ENCODE assay signal across 8 cellular contexts in the genomic region with DNA sequence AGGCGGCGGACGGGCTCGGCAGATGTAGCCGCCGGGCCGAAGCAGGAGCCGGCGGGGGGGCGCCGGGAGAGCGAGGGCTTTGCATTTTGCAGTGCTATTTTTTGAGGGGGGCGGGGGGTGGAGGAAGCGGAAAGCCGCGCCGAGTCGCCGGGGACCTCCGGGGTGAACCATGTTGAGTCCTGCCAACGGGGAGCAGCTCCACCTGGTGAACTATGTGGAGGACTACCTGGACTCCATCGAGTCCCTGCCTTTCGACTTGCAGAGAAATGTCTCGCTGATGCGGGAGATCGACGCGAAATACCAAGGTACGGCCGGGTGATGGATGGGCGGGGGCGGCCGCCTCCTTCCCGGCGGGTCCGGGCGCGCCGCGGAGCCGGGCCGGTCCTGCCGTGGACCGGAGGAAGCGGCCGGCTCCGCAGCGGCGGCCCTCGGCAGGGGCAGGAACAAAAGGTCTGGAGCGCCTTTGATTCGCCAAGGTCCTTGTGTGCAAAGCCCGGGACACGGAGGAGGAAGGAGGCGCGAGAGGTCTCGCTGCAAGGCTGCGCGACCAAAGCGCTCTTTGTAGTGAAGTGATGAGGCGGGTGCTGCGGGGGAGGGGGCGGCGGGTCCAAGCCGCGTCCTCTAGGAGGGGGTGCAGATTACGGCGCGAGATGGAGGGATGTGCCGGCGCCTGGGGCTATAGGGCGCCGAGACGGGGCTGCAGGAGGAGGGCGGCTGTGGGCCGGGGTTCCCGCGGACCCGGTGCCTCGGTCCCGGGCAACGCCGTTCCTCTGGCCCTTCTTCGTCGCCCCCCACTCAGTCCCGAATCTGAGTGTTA. TPM values are rescaled to one million over a fixed set of nuclear protein-coding genes. Genes with fewer than 3 reads are reported as not detected.
DNase-seq lines count a peak whose midpoint lies in the region; ATAC-seq and TF ChIP-seq lines count a peak whose summit lies in the region.

No MANE protein-coding gene starts in this region.

- DNase-seq in NK-92 treated with Interleukin-12 subunit alpha and Interleukin-12 subunit beta, amount 100 ng/mL, for 24 hours (lab: John Stamatoyannopoulos, UW): peak; percentile 65
- DNase-seq in NK-92 (lab: John Stamatoyannopoulos, UW; ENCODE audit: unreplicated experiment) (no peak), SK-MEL-5 (ENCODE audit: low read depth, low spot score) (peak; percentile 35), heart left ventricle (peak; percentile 58 to 80 (median 65)), prostate gland (ENCODE audit: low spot score) (peak; percentile 36), upper lobe of right lung (peak; percentile 81)
- DNase-seq in activated naive CD8-positive, alpha-beta T cell treated with anti-CD3 and anti-CD28 coated beads for 36 hours: peak; percentile 65

- H3K27ac ChIP-seq in heart left ventricle (peak overlapping the region; percentile 98 to 100 (median 100)), prostate gland (peak overlapping the region; percentile 100), upper lobe of right lung (peak overlapping the region; percentile 100)

- WGBS in heart left ventricle, 4 donors: 0 to 1% (median 1%) methylated on average over 44 to 86 of the region's 86 CpGs
- WGBS in prostate gland: under 1% methylated on average over 77 of the region's 86 CpGs

- ATAC-seq in heart left ventricle (no peak), upper lobe of right lung (no peak), GM19463 (IDR thresholded peaks at IDR 0.05; ENCODE audit: unreplicated experiment) (no peak)

- peak overlapping the region; percentile 96 for H3K4me3 Mint-ChIP-seq in activated naive CD8-positive, alpha-beta T cell treated with anti-CD3 and anti-CD28 coated beads for 36 hours

- peak overlapping the region; percentile 55 to 98 (median 95) for H3K4me3 ChIP-seq in heart left ventricle
- H3K4me3 ChIP-seq in prostate gland: peak overlapping the region; percentile 87 to 88
- H3K4me3 ChIP-seq in upper lobe of right lung: peak overlapping the region; percentile 98

- H3K9me3 Mint-ChIP-seq in activated naive CD8-positive, alpha-beta T cell treated with anti-CD3 and anti-CD28 coated beads for 36 hours: no peaks in the 10 kb centered on the region

- H3K36me3 ChIP-seq in heart left ventricle (peaks cover 0 to 2% (median under 1%) of the 10 kb centered on the region in 9 donors), prostate gland (no peaks in the 10 kb centered on the region), upper lobe of right lung (no peaks in the 10 kb centered on the region)

- intact Hi-C loops in heart left ventricle (cut with DNase I): loop anchor here in 8 of 10 donors (2.0 to 10.0 kb wide), 9 partner anchors 82 to 293 kb away; partner anchors contain the start of genes ANKRD10 (in 6 of the 8) and NAXD (in 2 of the 8)
- intact Hi-C loops in prostate gland (cut with DNase I): loop anchor here (2.0 to 10.0 kb wide), 4 partner anchors 69 to 201 kb away; partner anchors contain the start of genes ANKRD10 and NAXD
- intact Hi-C loops in upper lobe of right lung (cut with DNase I): no loop called here

- H3K4me1 ChIP-seq in heart left ventricle: peaks cover 4 to 33% (median 27%) of the 10 kb centered on the region in 12 donors
- H3K4me1 ChIP-seq in prostate gland (replicated peaks): peaks cover 5% of the 10 kb centered on the region
- peaks cover 27% of the 10 kb centered on the region for H3K4me1 ChIP-seq in upper lobe of right lung

- in situ Hi-C loops in SK-MEL-5 (cut with HindIII; ENCODE audit: low pct_unique_long_range_greater_than_20kb, low sequenced_read_pairs): no loop called here

- H3K27me3 ChIP-seq in heart left ventricle (no peaks in the 10 kb centered on the region), prostate gland (replicated peaks; ENCODE audit: insufficient read depth) (no peaks in the 10 kb centered on the region), upper lobe of right lung (no peaks in the 10 kb centered on the region)

- H3K4me1 Mint-ChIP-seq in activated naive CD8-positive, alpha-beta T cell treated with anti-CD3 and anti-CD28 coated beads for 36 hours: peaks cover 26% of the 10 kb centered on the region

- no peak for TF ChIP-seq POLR2A in heart left ventricle (IDR thresholded peaks at IDR 0.05)
- no peak for TF ChIP-seq POLR2A in prostate gland (IDR thresholded peaks at IDR 0.05)

- H3K36me3 Mint-ChIP-seq in activated naive CD8-positive, alpha-beta T cell treated with anti-CD3 and anti-CD28 coated beads for 36 hours: peaks cover 3% of the 10 kb centered on the region

- H3K27ac Mint-ChIP-seq in activated naive CD8-positive, alpha-beta T cell treated with anti-CD3 and anti-CD28 coated beads for 36 hours: peak overlapping the region; percentile 94

- H3K27me3 Mint-ChIP-seq in activated naive CD8-positive, alpha-beta T cell treated with anti-CD3 and anti-CD28 coated beads for 36 hours: peaks cover 4% of the 10 kb centered on the region

- TF ChIP-seq CTCF in heart left ventricle (IDR thresholded peaks at IDR 0.05) (no peak), prostate gland (IDR thresholded peaks at IDR 0.05) (no peak), upper lobe of right lung (IDR thresholded peaks at IDR 0.05) (no peak)

- H3K9me3 ChIP-seq in heart left ventricle: no peaks in the 10 kb centered on the region
- H3K9me3 ChIP-seq in prostate gland: no peaks in the 10 kb centered on the region
- H3K9me3 ChIP-seq in upper lobe of right lung: no peaks in the 10 kb centered on the region

RNA-seq across cellular contexts. Expression of gene ING1, which starts 0.7 kb away (rescaled TPM):
- 6.6 and 8.3 TPM in 2 replicates for total RNA-seq in SK-MEL-5 (2014; rRNA removed; shearing (Covaris generic))
- polyA plus RNA-seq in SK-MEL-5 (2015; cell fraction: cytosol; rRNA removed): 15.0 and 23.7 TPM in 2 replicates
- 4.2 and 5.8 TPM in 2 replicates for polyA plus RNA-seq in SK-MEL-5 (2015; cell fraction: nucleus; rRNA removed)
- 10 to 100 TPM; 16.7 to 18.4 TPM for total RNA-seq in activated naive CD8-positive, alpha-beta T cell treated with anti-CD3 and anti-CD28 coated beads for 36 hours
- 1 to 10 TPM; 5.6 to 9.1 (median 6.6) TPM for total RNA-seq in heart left ventricle
- 10 to 100 TPM in 1 of 2 donors, 1 to 10 TPM in 1; 4.8 to 18.0 TPM for polyA plus RNA-seq in heart left ventricle
- total RNA-seq in prostate gland: 10 to 100 TPM; 19.1 to 38.3 TPM
- total RNA-seq in upper lobe of right lung: 13.2 TPM

RNA-seq across cellular contexts. Expression of gene CARS2, which starts 8.3 kb away (rescaled TPM):
- 45.6 and 55.4 TPM in 2 replicates for total RNA-seq in SK-MEL-5 (2014; rRNA removed; shearing (Covaris generic))
- 36.9 and 39.6 TPM in 2 replicates for polyA plus RNA-seq in SK-MEL-5 (2015; cell fraction: cytosol; rRNA removed)
- 271 and 360 TPM in 2 replicates for polyA plus RNA-seq in SK-MEL-5 (2015; cell fraction: nucleus; rRNA removed)
- total RNA-seq in activated naive CD8-positive, alpha-beta T cell treated with anti-CD3 and anti-CD28 coated beads for 36 hours: 10 to 100 TPM; 81.1 to 84.8 TPM
- 10 to 100 TPM; 35.4 to 48.4 (median 43.5) TPM for total RNA-seq in heart left ventricle
- 10 to 100 TPM; 72.4 to 78.5 TPM for polyA plus RNA-seq in heart left ventricle
- 10 to 100 TPM; 40.5 to 85.5 TPM for total RNA-seq in prostate gland
- 69.5 TPM for total RNA-seq in upper lobe of right lung
